In genomic region chr18:26655614-26656400, GRCh38 we compare ENCODE assay signal across 8 cellular contexts.
DNase-seq lines count a peak whose midpoint lies in the region; ATAC-seq, FAIRE-seq and TF ChIP-seq lines count a peak whose summit lies in the region.

No MANE protein-coding gene starts in this region.

- intact Hi-C loops in mammary epithelial cell (cut with micrococcal nuclease): loop anchor here (2.0 to 5.0 kb wide), 2 partner anchors 119 to 334 kb away; no protein-coding TSS in a partner anchor

- H2AFZ ChIP-seq in mammary epithelial cell (ENCODE audit: low read depth, low read length): peak overlapping the region; percentile 70

- CTCF ChIA-PET in AG04450 (lab: Charles Lee): interaction anchor here (0.6 to 1.9 kb wide), 3 partner anchors 168 to 272 kb away, joined by 4 to 9 read pairs (median 9); no protein-coding TSS in a partner anchor
- CTCF ChIA-PET in mammary epithelial cell (lab: Charles Lee; ENCODE audit: low non-redundant PET): no interaction called here

- peak overlapping the region; percentile 84 for H3K4me2 ChIP-seq in mammary epithelial cell (ENCODE audit: insufficient read depth, low read depth, low read length)

- dilution Hi-C loops in mammary epithelial cell (cut with HindIII; ENCODE audit: low sequenced_read_pairs): no loop called here

- no peak for FAIRE-seq in small intestine (lab: Jason Lieb, UNC)

- ATAC-seq in GM21528 (IDR thresholded peaks at IDR 0.05; ENCODE audit: low FRiP score, unreplicated experiment) (peak; percentile 11), GM21619 (IDR thresholded peaks at IDR 0.05; ENCODE audit: unreplicated experiment) (no peak), GM18870 (IDR thresholded peaks at IDR 0.05; ENCODE audit: unreplicated experiment) (no peak)

- H4K20me1 ChIP-seq in mammary epithelial cell (ENCODE audit: insufficient read depth, low read length): no peaks in the 10 kb centered on the region

- TF ChIP-seq CTCF in AG04450 (IDR thresholded peaks at IDR 0.05; ENCODE audit: low read depth, low read length): no peak
- peak in 1 of 2 donors; percentile 26 for TF ChIP-seq CTCF in mammary epithelial cell (conservative IDR thresholded peaks at IDR 0.05 in 1 of 2, IDR thresholded peaks at IDR 0.05 in 1 of 2; ENCODE audit: extremely low read depth in 1 of 2, insufficient read depth in 1 of 2, low read depth in 1 of 2, low read length in 2 of 2)

- no peaks in the 10 kb centered on the region for H3K79me2 ChIP-seq in mammary epithelial cell (ENCODE audit: insufficient read depth, low read length)

- no TSS peak for BruUV-seq in mammary epithelial cell (replicated peaks; lab: Mats Ljungman, UMichigan)

- H3K27ac ChIP-seq in AG04450 (ENCODE audit: low read depth, low read length) (no peak overlapping the region), mammary epithelial cell (ENCODE audit: insufficient read depth, low read depth, low read length) (no peak overlapping the region), small intestine (ENCODE audit: low read depth in 1 of 2, low read length in 1 of 2) (no peak overlapping the region)

- WGBS in mammary epithelial cell (ENCODE audit: low coverage, missing lambda C conversion rate): 8% methylated on average over 8 of the region's 56 CpGs
- WGBS in small intestine, 3 donors: 1 to 3% (median 2%) methylated on average over 53 to 56 of the region's 56 CpGs

- H3K4me3 ChIP-seq in AG04450 (ENCODE audit: low read depth, low read length) (peak overlapping the region; percentile 63), mammary epithelial cell (replicated peaks in 1 of 3; ENCODE audit: insufficient read depth in 1 of 3, low read depth in 2 of 3, low read length in 3 of 3) (peak overlapping the region; percentile 49 to 69 (median 56)), small intestine (ENCODE audit: low read depth in 1 of 2, low read length in 2 of 2) (peak overlapping the region; percentile 51 to 55)

- H3K9me3 ChIP-seq in AG04450 (ENCODE audit: control insufficient read depth, insufficient read depth, low read length) (no peaks in the 10 kb centered on the region; the same call in 1 of the 2 replicates), mammary epithelial cell (replicated peaks; ENCODE audit: insufficient read depth, low read length) (no peaks in the 10 kb centered on the region), small intestine (ENCODE audit: control insufficient read depth, low read depth) (no peaks in the 10 kb centered on the region)

- in situ Hi-C loops in mammary epithelial cell (cut with MboI; ENCODE audit: low sequenced_read_pairs in 2 of 2): loop anchor here in 1 of 2 donors (10.0 kb wide), 2 partner anchors 271 to 351 kb away; no protein-coding TSS in a partner anchor

- POLR2A ChIA-PET in AG04450 (lab: Yijun Ruan, JAX): interaction anchor here (0.6 kb wide), 1 partner anchor 21 kb away, joined by 3 read pairs; no protein-coding TSS in a partner anchor

- no peak overlapping the region for H3K9ac ChIP-seq in mammary epithelial cell (ENCODE audit: insufficient read depth, low read length)

- H3K36me3 ChIP-seq in mammary epithelial cell (ENCODE audit: insufficient read depth, low read length) (no peaks in the 10 kb centered on the region), small intestine (ENCODE audit: control insufficient read depth in 2 of 2, insufficient read depth in 2 of 2, low read length in 2 of 2) (no peaks in the 10 kb centered on the region)

- H3K4me1 ChIP-seq in mammary epithelial cell (ENCODE audit: insufficient read depth, low read length) (peaks cover 16% of the 10 kb centered on the region), small intestine (ENCODE audit: control insufficient read depth in 2 of 2, insufficient read depth in 1 of 2, low read depth in 1 of 2, low read length in 1 of 2) (no peaks in the 10 kb centered on the region)

- no peak for DNase-seq in AG04450 (ENCODE audit: low read depth, low spot score)
- peak; percentile 54 for DNase-seq in NCI-H510A (lab: John Stamatoyannopoulos, UW)
- peak; percentile 63 for DNase-seq in mammary epithelial cell
- peak; percentile 90 for DNase-seq in islet precursor cell
- peak; percentile 15 for DNase-seq in small intestine

- H3K27me3 ChIP-seq in AG04450 (ENCODE audit: control insufficient read depth, insufficient read depth, low read length): peaks cover 47% of the 10 kb centered on the region
- H3K27me3 ChIP-seq in mammary epithelial cell (ENCODE audit: insufficient read depth, low read length): peaks cover 26% of the 10 kb centered on the region
- H3K27me3 ChIP-seq in small intestine (ENCODE audit: control insufficient read depth in 2 of 2, insufficient read depth in 2 of 2, low read length in 2 of 2): peaks cover 8 to 13% of the 10 kb centered on the region in 2 donors
